ENCODE assay signal across 1 cellular context in the genomic region with DNA sequence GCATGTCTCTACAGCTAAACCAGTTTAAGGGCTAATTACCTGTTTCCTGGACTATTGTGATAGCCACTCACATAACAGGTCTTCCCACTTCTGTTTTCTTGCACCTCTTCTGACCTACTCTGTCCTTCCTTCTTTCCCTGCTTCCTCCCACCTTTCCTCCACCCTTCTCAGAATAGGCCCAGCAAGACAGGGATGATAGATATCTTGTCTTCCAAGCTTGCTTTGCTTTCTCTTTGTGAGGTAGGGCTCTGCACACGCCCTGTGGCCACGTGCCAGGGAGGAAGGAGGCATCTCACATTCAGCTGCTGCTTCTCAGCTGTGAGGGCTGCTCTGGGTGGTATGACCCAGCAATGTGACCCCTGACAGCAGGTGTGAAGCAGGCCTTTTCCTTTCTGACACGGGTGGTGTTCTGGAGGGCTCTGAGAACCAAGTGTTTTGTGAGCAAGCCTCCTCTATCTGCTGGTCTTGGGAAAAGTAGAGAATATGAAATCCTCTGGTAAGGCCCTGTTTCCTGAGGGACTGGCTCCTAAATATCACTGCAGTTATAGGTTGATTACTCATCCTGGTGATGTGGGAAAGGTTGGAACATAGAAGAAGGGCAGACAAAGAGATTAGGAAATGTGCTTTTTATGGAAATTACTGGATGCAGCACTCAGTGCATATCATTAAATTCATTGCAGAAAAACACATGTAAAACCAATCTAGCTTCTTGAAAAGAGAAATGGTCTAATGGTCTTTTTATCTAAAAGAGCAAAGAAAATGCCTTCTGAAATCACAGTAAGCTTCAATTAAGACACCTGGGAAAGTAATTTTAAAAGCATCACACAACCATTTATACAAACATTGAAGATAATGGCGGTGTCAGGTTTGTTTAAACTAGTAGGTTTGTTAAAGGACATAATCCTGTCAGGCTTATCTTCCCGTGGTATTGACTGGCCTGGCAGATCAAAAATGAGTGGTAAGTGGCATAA.
TF ChIP-seq lines count a peak whose summit lies in the region.

No MANE protein-coding gene starts in this region.

TF ChIP-seq in GM23338, 12 proteins besides CTCF, POLR2A, EP300 and RAD21 (continued from another document):
- TF ChIP-seq, protein P1, sequence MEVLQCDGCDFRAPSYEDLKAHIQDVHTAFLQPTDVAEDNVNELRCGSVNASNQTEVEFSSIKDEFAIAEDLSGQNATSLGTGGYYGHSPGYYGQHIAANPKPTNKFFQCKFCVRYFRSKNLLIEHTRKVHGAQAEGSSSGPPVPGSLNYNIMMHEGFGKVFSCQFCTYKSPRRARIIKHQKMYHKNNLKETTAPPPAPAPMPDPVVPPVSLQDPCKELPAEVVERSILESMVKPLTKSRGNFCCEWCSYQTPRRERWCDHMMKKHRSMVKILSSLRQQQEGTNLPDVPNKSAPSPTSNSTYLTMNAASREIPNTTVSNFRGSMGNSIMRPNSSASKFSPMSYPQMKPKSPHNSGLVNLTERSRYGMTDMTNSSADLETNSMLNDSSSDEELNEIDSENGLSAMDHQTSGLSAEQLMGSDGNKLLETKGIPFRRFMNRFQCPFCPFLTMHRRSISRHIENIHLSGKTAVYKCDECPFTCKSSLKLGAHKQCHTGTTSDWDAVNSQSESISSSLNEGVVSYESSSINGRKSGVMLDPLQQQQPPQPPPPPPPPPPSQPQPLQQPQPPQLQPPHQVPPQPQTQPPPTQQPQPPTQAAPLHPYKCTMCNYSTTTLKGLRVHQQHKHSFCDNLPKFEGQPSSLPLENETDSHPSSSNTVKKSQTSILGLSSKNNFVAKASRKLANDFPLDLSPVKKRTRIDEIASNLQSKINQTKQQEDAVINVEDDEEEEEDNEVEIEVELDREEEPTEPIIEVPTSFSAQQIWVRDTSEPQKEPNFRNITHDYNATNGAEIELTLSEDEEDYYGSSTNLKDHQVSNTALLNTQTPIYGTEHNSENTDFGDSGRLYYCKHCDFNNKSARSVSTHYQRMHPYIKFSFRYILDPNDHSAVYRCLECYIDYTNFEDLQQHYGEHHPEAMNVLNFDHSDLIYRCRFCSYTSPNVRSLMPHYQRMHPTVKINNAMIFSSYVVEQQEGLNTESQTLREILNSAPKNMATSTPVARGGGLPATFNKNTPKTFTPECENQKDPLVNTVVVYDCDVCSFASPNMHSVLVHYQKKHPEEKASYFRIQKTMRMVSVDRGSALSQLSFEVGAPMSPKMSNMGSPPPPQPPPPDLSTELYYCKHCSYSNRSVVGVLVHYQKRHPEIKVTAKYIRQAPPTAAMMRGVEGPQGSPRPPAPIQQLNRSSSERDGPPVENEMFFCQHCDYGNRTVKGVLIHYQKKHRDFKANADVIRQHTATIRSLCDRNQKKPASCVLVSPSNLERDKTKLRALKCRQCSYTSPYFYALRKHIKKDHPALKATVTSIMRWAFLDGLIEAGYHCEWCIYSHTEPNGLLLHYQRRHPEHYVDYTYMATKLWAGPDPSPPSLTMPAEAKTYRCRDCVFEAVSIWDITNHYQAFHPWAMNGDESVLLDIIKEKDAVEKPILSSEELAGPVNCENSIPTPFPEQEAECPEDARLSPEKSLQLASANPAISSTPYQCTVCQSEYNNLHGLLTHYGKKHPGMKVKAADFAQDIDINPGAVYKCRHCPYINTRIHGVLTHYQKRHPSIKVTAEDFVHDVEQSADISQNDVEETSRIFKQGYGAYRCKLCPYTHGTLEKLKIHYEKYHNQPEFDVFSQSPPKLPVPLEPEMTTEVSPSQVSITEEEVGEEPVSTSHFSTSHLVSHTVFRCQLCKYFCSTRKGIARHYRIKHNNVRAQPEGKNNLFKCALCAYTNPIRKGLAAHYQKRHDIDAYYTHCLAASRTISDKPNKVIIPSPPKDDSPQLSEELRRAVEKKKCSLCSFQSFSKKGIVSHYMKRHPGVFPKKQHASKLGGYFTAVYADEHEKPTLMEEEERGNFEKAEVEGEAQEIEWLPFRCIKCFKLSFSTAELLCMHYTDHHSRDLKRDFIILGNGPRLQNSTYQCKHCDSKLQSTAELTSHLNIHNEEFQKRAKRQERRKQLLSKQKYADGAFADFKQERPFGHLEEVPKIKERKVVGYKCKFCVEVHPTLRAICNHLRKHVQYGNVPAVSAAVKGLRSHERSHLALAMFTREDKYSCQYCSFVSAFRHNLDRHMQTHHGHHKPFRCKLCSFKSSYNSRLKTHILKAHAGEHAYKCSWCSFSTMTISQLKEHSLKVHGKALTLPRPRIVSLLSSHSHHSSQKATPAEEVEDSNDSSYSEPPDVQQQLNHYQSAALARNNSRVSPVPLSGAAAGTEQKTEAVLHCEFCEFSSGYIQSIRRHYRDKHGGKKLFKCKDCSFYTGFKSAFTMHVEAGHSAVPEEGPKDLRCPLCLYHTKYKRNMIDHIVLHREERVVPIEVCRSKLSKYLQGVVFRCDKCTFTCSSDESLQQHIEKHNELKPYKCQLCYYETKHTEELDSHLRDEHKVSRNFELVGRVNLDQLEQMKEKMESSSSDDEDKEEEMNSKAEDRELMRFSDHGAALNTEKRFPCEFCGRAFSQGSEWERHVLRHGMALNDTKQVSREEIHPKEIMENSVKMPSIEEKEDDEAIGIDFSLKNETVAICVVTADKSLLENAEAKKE (CRISPR knock-in tag; IDR thresholded peaks at IDR 0.05), result peak; percentile 45; the same call in 1 of the 2 replicates
- TF ChIP-seq POLR2AphosphoS5 (IDR thresholded peaks at IDR 0.05; ENCODE audit: low read depth) (no peak), NANOG (IDR thresholded peaks at IDR 0.05; ENCODE audit: borderline replicate concordance) (no peak), ZNF114 (CRISPR knock-in tag; IDR thresholded peaks at IDR 0.05) (no peak)
- TF ChIP-seq, protein P2, sequence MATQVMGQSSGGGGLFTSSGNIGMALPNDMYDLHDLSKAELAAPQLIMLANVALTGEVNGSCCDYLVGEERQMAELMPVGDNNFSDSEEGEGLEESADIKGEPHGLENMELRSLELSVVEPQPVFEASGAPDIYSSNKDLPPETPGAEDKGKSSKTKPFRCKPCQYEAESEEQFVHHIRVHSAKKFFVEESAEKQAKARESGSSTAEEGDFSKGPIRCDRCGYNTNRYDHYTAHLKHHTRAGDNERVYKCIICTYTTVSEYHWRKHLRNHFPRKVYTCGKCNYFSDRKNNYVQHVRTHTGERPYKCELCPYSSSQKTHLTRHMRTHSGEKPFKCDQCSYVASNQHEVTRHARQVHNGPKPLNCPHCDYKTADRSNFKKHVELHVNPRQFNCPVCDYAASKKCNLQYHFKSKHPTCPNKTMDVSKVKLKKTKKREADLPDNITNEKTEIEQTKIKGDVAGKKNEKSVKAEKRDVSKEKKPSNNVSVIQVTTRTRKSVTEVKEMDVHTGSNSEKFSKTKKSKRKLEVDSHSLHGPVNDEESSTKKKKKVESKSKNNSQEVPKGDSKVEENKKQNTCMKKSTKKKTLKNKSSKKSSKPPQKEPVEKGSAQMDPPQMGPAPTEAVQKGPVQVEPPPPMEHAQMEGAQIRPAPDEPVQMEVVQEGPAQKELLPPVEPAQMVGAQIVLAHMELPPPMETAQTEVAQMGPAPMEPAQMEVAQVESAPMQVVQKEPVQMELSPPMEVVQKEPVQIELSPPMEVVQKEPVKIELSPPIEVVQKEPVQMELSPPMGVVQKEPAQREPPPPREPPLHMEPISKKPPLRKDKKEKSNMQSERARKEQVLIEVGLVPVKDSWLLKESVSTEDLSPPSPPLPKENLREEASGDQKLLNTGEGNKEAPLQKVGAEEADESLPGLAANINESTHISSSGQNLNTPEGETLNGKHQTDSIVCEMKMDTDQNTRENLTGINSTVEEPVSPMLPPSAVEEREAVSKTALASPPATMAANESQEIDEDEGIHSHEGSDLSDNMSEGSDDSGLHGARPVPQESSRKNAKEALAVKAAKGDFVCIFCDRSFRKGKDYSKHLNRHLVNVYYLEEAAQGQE (IDR thresholded peaks at IDR 0.05; ENCODE audit: unreplicated experiment), result no peak
